Comparison of ENCODE assay signal across 1 cellular context in genomic region chr20:36925234-36925633, GRCh38.
TF ChIP-seq lines count a peak whose summit lies in the region.

No MANE protein-coding gene starts in this region.

TF ChIP-seq in WTC11, 78 proteins besides CTCF, POLR2A, EP300 and RAD21 (continued from another document):
- TF ChIP-seq USF1 (CRISPR knock-in tag; IDR thresholded peaks at IDR 0.05) (no peak), ZNF232 (CRISPR knock-in tag; IDR thresholded peaks at IDR 0.05) (no peak), EMX1 (CRISPR knock-in tag; IDR thresholded peaks at IDR 0.05) (no peak), FOXJ3 (CRISPR knock-in tag; IDR thresholded peaks at IDR 0.05; ENCODE audit: borderline replicate concordance) (no peak), USF2 (CRISPR knock-in tag; IDR thresholded peaks at IDR 0.05) (no peak), STAT6 (CRISPR knock-in tag; conservative IDR thresholded peaks at IDR 0.05; ENCODE audit: low read depth) (no peak), ZNF281 (CRISPR knock-in tag; IDR thresholded peaks at IDR 0.05) (no peak), TCF7 (CRISPR knock-in tag; IDR thresholded peaks at IDR 0.05; ENCODE audit: low read depth) (no peak), RORB (CRISPR knock-in tag; IDR thresholded peaks at IDR 0.05) (no peak), NR2C2 (CRISPR knock-in tag; IDR thresholded peaks at IDR 0.05) (no peak), ELF4 (CRISPR knock-in tag; IDR thresholded peaks at IDR 0.05; ENCODE audit: low read depth) (no peak), FOXP4 (CRISPR knock-in tag; IDR thresholded peaks at IDR 0.05) (no peak), PRDM15 (CRISPR knock-in tag; IDR thresholded peaks at IDR 0.05) (no peak), ZNF512 (CRISPR knock-in tag; IDR thresholded peaks at IDR 0.05; ENCODE audit: borderline replicate concordance) (no peak), ZNF532 (CRISPR knock-in tag; IDR thresholded peaks at IDR 0.05; ENCODE audit: borderline replicate concordance) (no peak), SP1 (CRISPR knock-in tag; conservative IDR thresholded peaks at IDR 0.05) (no peak)
